ENCODE assay signal across 14 cellular contexts in the genomic region with DNA sequence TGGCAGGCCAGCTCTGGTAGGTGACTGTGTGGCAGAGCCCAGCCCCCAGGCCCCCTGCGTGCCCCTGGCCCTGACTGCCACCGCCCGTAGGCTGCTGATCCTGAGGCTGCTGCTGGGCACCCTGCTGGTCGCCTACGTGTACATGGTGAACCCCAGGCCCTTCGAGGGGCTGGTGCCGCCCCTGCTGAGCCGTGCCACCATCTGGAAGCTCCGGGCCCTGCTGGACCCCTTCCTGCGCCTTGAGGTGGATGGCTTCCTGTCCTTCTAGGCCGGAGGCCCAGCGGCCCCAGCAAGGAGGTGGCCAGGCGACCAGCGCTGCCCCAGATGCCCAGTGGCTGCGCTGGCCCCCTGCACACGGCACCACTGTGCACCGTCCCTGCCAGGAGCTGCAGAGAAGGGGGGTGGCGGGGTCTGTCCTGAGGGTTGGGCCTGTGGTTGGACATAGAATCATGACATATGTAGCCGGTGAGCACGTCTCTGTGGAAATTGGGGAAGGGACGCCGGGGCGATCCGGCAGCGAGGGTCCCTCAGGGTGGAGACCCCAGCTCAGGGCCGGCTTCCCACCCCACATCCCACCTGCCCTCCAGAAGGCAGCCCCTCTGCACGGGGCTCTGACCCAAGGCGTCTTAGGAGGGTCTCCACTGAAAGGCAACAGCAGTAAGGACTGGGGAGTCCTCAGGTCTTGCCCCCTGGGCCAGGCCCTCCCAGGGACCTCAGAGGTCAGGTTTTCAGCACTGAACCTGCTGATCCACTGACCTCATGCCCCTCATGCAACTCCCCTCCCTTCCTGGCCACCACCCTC.
"Had no signal": no experiment of that assay in that cellular context is flagged by ENCODE, and none has a peak within 500 bp of the region (broad histone marks: within the 10 kb centered on the region; RNA-seq: fewer than 3 reads in every experiment).

No MANE protein-coding gene starts in this region.

- H3K4me3 ChIP-seq: dorsolateral prefrontal cortex, psoas muscle, right lobe of liver, testis had no signal

- H3K4me1 Mint-ChIP-seq: activated CD4-positive, alpha-beta T cell treated with anti-CD3 and anti-CD28 coated beads, Interleukin-2, amount 10 ng/mL, durations not matched to agents 7 days and 5 days; activated naive CD8-positive, alpha-beta T cell treated with anti-CD3 and anti-CD28 coated beads, Interleukin-2, amount 50 U/mL, for 24 hours; memory B cell had no signal

- ATAC-seq: activated naive CD8-positive, alpha-beta T cell treated with anti-CD3 and anti-CD28 coated beads, Interleukin-2, amount 50 U/mL, for 24 hours; esophagus mucosa; natural killer cell treated with Interleukin-12 subunit alpha and Interleukin-12 subunit beta and Interleukin-15 and Interleukin-18, amount 100 ng/mL, for 72 hours; psoas muscle; right lobe of liver had no signal

- H3K36me3 ChIP-seq: right lobe of liver had no signal

- H3K9me3 ChIP-seq: psoas muscle, right lobe of liver, testis had no signal

- H3K4me1 ChIP-seq: psoas muscle, right lobe of liver, testis had no signal

- H3K27me3 ChIP-seq: dorsolateral prefrontal cortex, right lobe of liver, testis had no signal

- FAIRE-seq: endometrium, islet of Langerhans had no signal

- H3K27me3 Mint-ChIP-seq: activated CD4-positive, alpha-beta T cell treated with anti-CD3 and anti-CD28 coated beads, Interleukin-2, amount 10 ng/mL, durations not matched to agents 7 days and 5 days; activated naive CD8-positive, alpha-beta T cell treated with anti-CD3 and anti-CD28 coated beads, Interleukin-2, amount 50 U/mL, for 24 hours; natural killer cell treated with Interleukin-12 subunit alpha and Interleukin-12 subunit beta and Interleukin-15 and Interleukin-18, amount 100 ng/mL, for 72 hours; stimulated activated naive CD8-positive, alpha-beta T cell treated with anti-CD3 and anti-CD28 coated beads, Interleukin-15, Interleukin-2, amounts not matched to agents 100 ng/mL and 50 ng/mL, for 24 hours had no signal

- H3K27ac Mint-ChIP-seq: activated CD4-positive, alpha-beta T cell treated with anti-CD3 and anti-CD28 coated beads, Interleukin-2, amount 10 ng/mL, durations not matched to agents 7 days and 5 days; activated naive CD8-positive, alpha-beta T cell treated with anti-CD3 and anti-CD28 coated beads, Interleukin-2, amount 50 U/mL, for 24 hours; memory B cell; natural killer cell treated with Interleukin-12 subunit alpha and Interleukin-12 subunit beta and Interleukin-15 and Interleukin-18, amount 100 ng/mL, for 72 hours; stimulated activated naive CD8-positive, alpha-beta T cell treated with anti-CD3 and anti-CD28 coated beads, Interleukin-15, Interleukin-2, amounts not matched to agents 100 ng/mL and 50 ng/mL, for 24 hours had no signal

- H3K4me3 Mint-ChIP-seq: activated CD4-positive, alpha-beta T cell treated with anti-CD3 and anti-CD28 coated beads, Interleukin-2, amount 10 ng/mL, durations not matched to agents 7 days and 5 days; activated naive CD8-positive, alpha-beta T cell treated with anti-CD3 and anti-CD28 coated beads, Interleukin-2, amount 50 U/mL, for 24 hours; memory B cell; natural killer cell treated with Interleukin-12 subunit alpha and Interleukin-12 subunit beta and Interleukin-15 and Interleukin-18, amount 100 ng/mL, for 72 hours; stimulated activated naive CD8-positive, alpha-beta T cell treated with anti-CD3 and anti-CD28 coated beads, Interleukin-15, Interleukin-2, amounts not matched to agents 100 ng/mL and 50 ng/mL, for 24 hours had no signal

- DNase-seq: activated CD4-positive, alpha-beta T cell treated with anti-CD3 and anti-CD28 coated beads, Interleukin-2, amount 10 ng/mL, durations not matched to agents 7 days and 5 days; activated naive CD4-positive, alpha-beta T cell; activated naive CD8-positive, alpha-beta T cell treated with anti-CD3 and anti-CD28 coated beads, Interleukin-2, amount 50 U/mL, for 24 hours; occipital lobe; right lobe of liver; testis had no signal

- H3K9me3 Mint-ChIP-seq: activated CD4-positive, alpha-beta T cell treated with anti-CD3 and anti-CD28 coated beads, Interleukin-2, amount 10 ng/mL, durations not matched to agents 7 days and 5 days; activated naive CD8-positive, alpha-beta T cell treated with anti-CD3 and anti-CD28 coated beads, Interleukin-2, amount 50 U/mL, for 24 hours; memory B cell; natural killer cell treated with Interleukin-12 subunit alpha and Interleukin-12 subunit beta and Interleukin-15 and Interleukin-18, amount 100 ng/mL, for 72 hours; stimulated activated naive CD8-positive, alpha-beta T cell treated with anti-CD3 and anti-CD28 coated beads, Interleukin-15, Interleukin-2, amounts not matched to agents 100 ng/mL and 50 ng/mL, for 24 hours had no signal

- H3K27ac ChIP-seq: dorsolateral prefrontal cortex, psoas muscle, right lobe of liver, testis had no signal
